In the genomic region with DNA sequence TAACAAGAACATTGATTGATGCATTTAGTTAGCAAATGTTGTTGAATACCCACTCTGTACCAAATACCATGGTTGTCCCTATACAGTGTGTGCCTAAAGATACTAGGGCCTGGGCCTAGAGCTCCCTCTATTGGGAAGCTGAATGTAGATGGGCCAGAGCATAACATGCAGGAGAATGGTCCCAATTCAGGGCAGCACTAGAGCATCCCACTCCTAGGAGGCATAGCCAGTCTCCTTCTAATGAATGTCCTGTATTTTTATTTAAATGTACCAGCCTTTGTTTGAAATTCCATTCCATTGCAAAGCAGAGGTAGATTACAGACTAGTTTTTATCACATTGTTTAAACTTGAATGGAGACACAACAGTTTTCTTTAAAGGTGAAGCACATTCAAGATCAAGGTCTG, we compare ENCODE assay signal across 1 cellular context.
TF ChIP-seq lines count a peak whose summit lies in the region.

No MANE protein-coding gene starts in this region.

TF ChIP-seq in HepG2, 621 proteins besides CTCF, POLR2A, EP300 and RAD21 (continued from another document and continues in another):
- TF ChIP-seq JDP2 (CRISPR knock-in tag; IDR thresholded peaks at IDR 0.05; ENCODE audit: borderline replicate concordance) (no peak), ZNF343 (CRISPR knock-in tag; IDR thresholded peaks at IDR 0.05) (no peak), TSC22D2 (CRISPR knock-in tag; IDR thresholded peaks at IDR 0.05; ENCODE audit: borderline replicate concordance) (0 out of 2 replicates have a peak, but pooled peaks have one; percentile 62), ZNF3 (CRISPR knock-in tag; IDR thresholded peaks at IDR 0.05) (no peak), SATB2 (CRISPR knock-in tag; IDR thresholded peaks at IDR 0.05) (no peak), NFYB (CRISPR knock-in tag; IDR thresholded peaks at IDR 0.05) (no peak), ZKSCAN5 (CRISPR knock-in tag; IDR thresholded peaks at IDR 0.05) (no peak), MED13 (CRISPR knock-in tag; IDR thresholded peaks at IDR 0.05) (no peak), ZNF530 (CRISPR knock-in tag; IDR thresholded peaks at IDR 0.05; ENCODE audit: low read depth) (no peak), MIER2 (CRISPR knock-in tag; IDR thresholded peaks at IDR 0.05) (no peak), CEBPB (IDR thresholded peaks at IDR 0.05; ENCODE audit: borderline replicate concordance, low read depth, low read length) (no peak), KLF6 (CRISPR knock-in tag; IDR thresholded peaks at IDR 0.05) (no peak), THAP11 (CRISPR knock-in tag; IDR thresholded peaks at IDR 0.05) (no peak), ZNF460 (CRISPR knock-in tag; IDR thresholded peaks at IDR 0.05; ENCODE audit: borderline replicate concordance) (no peak), ZNF792 (CRISPR knock-in tag; IDR thresholded peaks at IDR 0.05) (no peak), RARG (CRISPR knock-in tag; IDR thresholded peaks at IDR 0.05; ENCODE audit: low read depth) (no peak), TEAD3 (CRISPR knock-in tag; optimal IDR thresholded peaks at IDR 0.05; ENCODE audit: borderline replicate concordance) (peak; percentile 76), MAFG (CRISPR knock-in tag; IDR thresholded peaks at IDR 0.05) (no peak), ZNF17 (CRISPR knock-in tag; IDR thresholded peaks at IDR 0.05) (no peak), ZNF720 (CRISPR knock-in tag; IDR thresholded peaks at IDR 0.05) (no peak), PAX8 (CRISPR knock-in tag; IDR thresholded peaks at IDR 0.05; ENCODE audit: borderline replicate concordance) (no peak), MIXL1 (CRISPR knock-in tag; IDR thresholded peaks at IDR 0.05) (0 out of 2 replicates have a peak, but pooled peaks have one; percentile 46), XRCC5 (optimal IDR thresholded peaks at IDR 0.05; ENCODE audit: low read length) (peak; percentile 53), PAF1 (CRISPR knock-in tag; IDR thresholded peaks at IDR 0.05) (no peak), HDAC2 (CRISPR knock-in tag; IDR thresholded peaks at IDR 0.05) (peak; percentile 43; the same call in 1 of the 2 replicates), DR1 (CRISPR knock-in tag; IDR thresholded peaks at IDR 0.05) (no peak), ZNF225 (CRISPR knock-in tag; IDR thresholded peaks at IDR 0.05) (no peak), MAFK (conservative IDR thresholded peaks at IDR 0.05 in 1 of 2, IDR thresholded peaks at IDR 0.05 in 1 of 2; ENCODE audit: low read length in 2 of 2) (no peak), SNAPC2 (CRISPR knock-in tag; IDR thresholded peaks at IDR 0.05) (0 out of 2 replicates have a peak, but pooled peaks have one; percentile 60), PLRG1 (conservative IDR thresholded peaks at IDR 0.05) (no peak), ZNF138 (CRISPR knock-in tag; IDR thresholded peaks at IDR 0.05; ENCODE audit: low read depth) (no peak), PCBP1 (IDR thresholded peaks at IDR 0.05; ENCODE audit: borderline replicate concordance, low read depth, low read length) (no peak), TAF1 (CRISPR knock-in tag; IDR thresholded peaks at IDR 0.05) (no peak)
- TF ChIP-seq, protein P1, sequence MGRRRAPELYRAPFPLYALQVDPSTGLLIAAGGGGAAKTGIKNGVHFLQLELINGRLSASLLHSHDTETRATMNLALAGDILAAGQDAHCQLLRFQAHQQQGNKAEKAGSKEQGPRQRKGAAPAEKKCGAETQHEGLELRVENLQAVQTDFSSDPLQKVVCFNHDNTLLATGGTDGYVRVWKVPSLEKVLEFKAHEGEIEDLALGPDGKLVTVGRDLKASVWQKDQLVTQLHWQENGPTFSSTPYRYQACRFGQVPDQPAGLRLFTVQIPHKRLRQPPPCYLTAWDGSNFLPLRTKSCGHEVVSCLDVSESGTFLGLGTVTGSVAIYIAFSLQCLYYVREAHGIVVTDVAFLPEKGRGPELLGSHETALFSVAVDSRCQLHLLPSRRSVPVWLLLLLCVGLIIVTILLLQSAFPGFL (CRISPR knock-in tag; IDR thresholded peaks at IDR 0.05), result no peak
- TF ChIP-seq, protein P2, sequence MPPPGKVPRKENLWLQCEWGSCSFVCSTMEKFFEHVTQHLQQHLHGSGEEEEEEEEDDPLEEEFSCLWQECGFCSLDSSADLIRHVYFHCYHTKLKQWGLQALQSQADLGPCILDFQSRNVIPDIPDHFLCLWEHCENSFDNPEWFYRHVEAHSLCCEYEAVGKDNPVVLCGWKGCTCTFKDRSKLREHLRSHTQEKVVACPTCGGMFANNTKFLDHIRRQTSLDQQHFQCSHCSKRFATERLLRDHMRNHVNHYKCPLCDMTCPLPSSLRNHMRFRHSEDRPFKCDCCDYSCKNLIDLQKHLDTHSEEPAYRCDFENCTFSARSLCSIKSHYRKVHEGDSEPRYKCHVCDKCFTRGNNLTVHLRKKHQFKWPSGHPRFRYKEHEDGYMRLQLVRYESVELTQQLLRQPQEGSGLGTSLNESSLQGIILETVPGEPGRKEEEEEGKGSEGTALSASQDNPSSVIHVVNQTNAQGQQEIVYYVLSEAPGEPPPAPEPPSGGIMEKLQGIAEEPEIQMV (CRISPR knock-in tag; IDR thresholded peaks at IDR 0.05; ENCODE audit: low read depth), result no peak
- TF ChIP-seq, protein P3, sequence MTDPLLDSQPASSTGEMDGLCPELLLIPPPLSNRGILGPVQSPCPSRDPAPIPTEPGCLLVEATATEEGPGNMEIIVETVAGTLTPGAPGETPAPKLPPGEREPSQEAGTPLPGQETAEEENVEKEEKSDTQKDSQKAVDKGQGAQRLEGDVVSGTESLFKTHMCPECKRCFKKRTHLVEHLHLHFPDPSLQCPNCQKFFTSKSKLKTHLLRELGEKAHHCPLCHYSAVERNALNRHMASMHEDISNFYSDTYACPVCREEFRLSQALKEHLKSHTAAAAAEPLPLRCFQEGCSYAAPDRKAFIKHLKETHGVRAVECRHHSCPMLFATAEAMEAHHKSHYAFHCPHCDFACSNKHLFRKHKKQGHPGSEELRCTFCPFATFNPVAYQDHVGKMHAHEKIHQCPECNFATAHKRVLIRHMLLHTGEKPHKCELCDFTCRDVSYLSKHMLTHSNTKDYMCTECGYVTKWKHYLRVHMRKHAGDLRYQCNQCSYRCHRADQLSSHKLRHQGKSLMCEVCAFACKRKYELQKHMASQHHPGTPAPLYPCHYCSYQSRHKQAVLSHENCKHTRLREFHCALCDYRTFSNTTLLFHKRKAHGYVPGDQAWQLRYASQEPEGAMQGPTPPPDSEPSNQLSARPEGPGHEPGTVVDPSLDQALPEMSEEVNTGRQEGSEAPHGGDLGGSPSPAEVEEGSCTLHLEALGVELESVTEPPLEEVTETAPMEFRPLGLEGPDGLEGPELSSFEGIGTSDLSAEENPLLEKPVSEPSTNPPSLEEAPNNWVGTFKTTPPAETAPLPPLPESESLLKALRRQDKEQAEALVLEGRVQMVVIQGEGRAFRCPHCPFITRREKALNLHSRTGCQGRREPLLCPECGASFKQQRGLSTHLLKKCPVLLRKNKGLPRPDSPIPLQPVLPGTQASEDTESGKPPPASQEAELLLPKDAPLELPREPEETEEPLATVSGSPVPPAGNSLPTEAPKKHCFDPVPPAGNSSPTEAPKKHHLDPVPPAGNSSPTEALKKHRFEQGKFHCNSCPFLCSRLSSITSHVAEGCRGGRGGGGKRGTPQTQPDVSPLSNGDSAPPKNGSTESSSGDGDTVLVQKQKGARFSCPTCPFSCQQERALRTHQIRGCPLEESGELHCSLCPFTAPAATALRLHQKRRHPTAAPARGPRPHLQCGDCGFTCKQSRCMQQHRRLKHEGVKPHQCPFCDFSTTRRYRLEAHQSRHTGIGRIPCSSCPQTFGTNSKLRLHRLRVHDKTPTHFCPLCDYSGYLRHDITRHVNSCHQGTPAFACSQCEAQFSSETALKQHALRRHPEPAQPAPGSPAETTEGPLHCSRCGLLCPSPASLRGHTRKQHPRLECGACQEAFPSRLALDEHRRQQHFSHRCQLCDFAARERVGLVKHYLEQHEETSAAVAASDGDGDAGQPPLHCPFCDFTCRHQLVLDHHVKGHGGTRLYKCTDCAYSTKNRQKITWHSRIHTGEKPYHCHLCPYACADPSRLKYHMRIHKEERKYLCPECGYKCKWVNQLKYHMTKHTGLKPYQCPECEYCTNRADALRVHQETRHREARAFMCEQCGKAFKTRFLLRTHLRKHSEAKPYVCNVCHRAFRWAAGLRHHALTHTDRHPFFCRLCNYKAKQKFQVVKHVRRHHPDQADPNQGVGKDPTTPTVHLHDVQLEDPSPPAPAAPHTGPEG (CRISPR knock-in tag; IDR thresholded peaks at IDR 0.05), result no peak
- TF ChIP-seq, protein P4, sequence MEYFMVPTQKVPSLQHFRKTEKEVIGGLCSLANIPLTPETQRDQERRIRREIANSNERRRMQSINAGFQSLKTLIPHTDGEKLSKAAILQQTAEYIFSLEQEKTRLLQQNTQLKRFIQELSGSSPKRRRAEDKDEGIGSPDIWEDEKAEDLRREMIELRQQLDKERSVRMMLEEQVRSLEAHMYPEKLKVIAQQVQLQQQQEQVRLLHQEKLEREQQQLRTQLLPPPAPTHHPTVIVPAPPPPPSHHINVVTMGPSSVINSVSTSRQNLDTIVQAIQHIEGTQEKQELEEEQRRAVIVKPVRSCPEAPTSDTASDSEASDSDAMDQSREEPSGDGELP (IDR thresholded peaks at IDR 0.05; ENCODE audit: borderline replicate concordance, low read depth), result no peak
- TF ChIP-seq, protein P5, sequence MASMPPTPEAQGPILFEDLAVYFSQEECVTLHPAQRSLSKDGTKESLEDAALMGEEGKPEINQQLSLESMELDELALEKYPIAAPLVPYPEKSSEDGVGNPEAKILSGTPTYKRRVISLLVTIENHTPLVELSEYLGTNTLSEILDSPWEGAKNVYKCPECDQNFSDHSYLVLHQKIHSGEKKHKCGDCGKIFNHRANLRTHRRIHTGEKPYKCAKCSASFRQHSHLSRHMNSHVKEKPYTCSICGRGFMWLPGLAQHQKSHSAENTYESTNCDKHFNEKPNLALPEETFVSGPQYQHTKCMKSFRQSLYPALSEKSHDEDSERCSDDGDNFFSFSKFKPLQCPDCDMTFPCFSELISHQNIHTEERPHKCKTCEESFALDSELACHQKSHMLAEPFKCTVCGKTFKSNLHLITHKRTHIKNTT (CRISPR knock-in tag; IDR thresholded peaks at IDR 0.05), result no peak
- TF ChIP-seq, protein P6, sequence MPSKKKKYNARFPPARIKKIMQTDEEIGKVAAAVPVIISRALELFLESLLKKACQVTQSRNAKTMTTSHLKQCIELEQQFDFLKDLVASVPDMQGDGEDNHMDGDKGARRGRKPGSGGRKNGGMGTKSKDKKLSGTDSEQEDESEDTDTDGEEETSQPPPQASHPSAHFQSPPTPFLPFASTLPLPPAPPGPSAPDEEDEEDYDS (CRISPR knock-in tag; IDR thresholded peaks at IDR 0.05), result peak; percentile 25; the same call in 1 of the 2 replicates
- TF ChIP-seq, protein P7, sequence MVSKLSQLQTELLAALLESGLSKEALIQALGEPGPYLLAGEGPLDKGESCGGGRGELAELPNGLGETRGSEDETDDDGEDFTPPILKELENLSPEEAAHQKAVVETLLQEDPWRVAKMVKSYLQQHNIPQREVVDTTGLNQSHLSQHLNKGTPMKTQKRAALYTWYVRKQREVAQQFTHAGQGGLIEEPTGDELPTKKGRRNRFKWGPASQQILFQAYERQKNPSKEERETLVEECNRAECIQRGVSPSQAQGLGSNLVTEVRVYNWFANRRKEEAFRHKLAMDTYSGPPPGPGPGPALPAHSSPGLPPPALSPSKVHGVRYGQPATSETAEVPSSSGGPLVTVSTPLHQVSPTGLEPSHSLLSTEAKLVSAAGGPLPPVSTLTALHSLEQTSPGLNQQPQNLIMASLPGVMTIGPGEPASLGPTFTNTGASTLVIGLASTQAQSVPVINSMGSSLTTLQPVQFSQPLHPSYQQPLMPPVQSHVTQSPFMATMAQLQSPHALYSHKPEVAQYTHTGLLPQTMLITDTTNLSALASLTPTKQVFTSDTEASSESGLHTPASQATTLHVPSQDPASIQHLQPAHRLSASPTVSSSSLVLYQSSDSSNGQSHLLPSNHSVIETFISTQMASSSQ (IDR thresholded peaks at IDR 0.05; ENCODE audit: low read depth), result no peak
- TF ChIP-seq, protein P7 (CRISPR knock-in tag; IDR thresholded peaks at IDR 0.05; ENCODE audit: borderline replicate concordance), result no peak
- TF ChIP-seq, protein P8, sequence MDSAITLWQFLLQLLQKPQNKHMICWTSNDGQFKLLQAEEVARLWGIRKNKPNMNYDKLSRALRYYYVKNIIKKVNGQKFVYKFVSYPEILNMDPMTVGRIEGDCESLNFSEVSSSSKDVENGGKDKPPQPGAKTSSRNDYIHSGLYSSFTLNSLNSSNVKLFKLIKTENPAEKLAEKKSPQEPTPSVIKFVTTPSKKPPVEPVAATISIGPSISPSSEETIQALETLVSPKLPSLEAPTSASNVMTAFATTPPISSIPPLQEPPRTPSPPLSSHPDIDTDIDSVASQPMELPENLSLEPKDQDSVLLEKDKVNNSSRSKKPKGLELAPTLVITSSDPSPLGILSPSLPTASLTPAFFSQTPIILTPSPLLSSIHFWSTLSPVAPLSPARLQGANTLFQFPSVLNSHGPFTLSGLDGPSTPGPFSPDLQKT (CRISPR knock-in tag; IDR thresholded peaks at IDR 0.05; ENCODE audit: borderline replicate concordance), result no peak
- TF ChIP-seq, protein P9, sequence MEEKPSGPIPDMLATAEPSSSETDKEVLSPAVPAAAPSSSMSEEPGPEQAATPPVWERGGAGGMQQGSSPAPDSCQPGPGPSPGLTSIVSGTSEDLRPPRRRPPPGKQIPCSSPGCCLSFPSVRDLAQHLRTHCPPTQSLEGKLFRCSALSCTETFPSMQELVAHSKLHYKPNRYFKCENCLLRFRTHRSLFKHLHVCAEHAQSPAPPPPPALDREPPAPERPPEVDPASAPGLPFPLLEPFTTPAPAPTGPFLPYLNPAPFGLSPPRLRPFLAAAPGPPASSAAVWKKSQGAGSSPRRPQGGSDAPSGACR (CRISPR knock-in tag; IDR thresholded peaks at IDR 0.05), result no peak
- TF ChIP-seq, protein P10, sequence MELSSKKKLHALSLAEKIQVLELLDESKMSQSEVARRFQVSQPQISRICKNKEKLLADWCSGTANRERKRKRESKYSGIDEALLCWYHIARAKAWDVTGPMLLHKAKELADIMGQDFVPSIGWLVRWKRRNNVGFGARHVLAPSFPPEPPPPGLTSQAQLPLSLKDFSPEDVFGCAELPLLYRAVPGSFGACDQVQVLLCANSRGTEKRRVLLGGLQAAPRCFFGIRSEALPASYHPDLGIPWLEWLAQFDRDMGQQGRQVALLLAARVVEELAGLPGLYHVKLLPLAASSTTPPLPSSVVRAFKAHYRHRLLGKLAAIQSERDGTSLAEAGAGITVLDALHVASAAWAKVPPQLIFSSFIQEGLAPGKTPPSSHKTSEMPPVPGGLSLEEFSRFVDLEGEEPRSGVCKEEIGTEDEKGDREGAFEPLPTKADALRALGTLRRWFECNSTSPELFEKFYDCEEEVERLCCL (CRISPR knock-in tag; IDR thresholded peaks at IDR 0.05; ENCODE audit: borderline replicate concordance), result no peak
